ENCODE assay signal across 8 cellular contexts in the genomic region with DNA sequence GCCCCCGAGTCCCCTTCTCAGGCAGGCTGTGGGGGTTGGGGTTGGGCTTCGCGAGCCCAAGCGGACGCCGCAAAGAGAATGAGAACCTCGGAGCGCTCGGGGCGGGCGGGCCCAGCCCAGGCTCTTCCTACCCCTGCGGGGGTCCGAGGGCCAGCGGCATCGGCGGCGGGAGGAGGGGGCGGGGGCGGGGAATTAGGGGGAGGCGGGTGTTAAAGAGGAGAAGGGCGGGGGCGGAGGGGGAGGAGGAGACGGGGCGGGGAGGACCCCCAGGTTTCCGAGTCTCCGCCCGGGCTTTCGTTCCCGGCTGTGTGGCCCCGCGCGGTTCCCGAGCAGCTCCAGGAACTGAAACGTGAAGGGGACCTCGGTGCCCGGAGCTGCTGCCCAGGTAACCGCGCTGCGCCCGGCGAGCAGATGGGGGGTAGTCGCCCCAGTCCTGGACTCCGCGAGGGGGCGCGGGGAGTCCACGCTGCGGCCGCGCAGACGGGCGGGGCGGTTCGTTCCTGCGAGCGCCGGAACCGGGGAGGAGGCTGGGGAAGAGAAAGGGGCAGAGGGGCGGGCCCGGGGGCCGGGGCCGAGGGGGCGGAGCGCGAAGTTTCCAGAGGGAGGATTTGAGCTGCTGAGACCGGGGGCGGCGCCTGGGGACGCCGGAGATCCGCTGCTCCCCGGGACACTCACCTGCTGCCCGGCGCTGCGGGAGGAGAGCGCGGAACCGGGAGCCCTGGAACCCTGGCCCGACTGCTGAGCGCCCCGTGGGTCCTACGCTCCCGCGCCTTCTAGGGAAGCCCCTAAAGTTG. TPM values are rescaled to one million over a fixed set of nuclear protein-coding genes. Genes with fewer than 3 reads are reported as not detected.
DNase-seq lines count a peak whose midpoint lies in the region; ATAC-seq, FAIRE-seq and TF ChIP-seq lines count a peak whose summit lies in the region.

No MANE protein-coding gene starts in this region.

- TF ChIP-seq CTCF in CD8-positive, alpha-beta T cell (IDR thresholded peaks at IDR 0.05) = no peak
- peak in 1 of 3 experiments; percentile 15 for TF ChIP-seq CTCF in esophagus muscularis mucosa (IDR thresholded peaks at IDR 0.05)
- TF ChIP-seq CTCF in ovary (IDR thresholded peaks at IDR 0.05) = peak in 1 of 3 donors; percentile 26
- no peak for TF ChIP-seq CTCF in kidney (IDR thresholded peaks at IDR 0.05; ENCODE audit: borderline replicate concordance, extremely low read depth, insufficient read depth)

- H3K27me3 Mint-ChIP-seq in CD8-positive, alpha-beta T cell (ENCODE audit: low read depth) = peaks cover 29% of the 10 kb centered on the region
- H3K27me3 Mint-ChIP-seq in activated CD4-positive, alpha-beta T cell treated with anti-CD3 and anti-CD28 coated beads, Interleukin-2, amount 10 ng/mL, durations not matched to agents 7 days and 5 days = peaks cover 20% of the 10 kb centered on the region

- TF ChIP-seq EP300 in esophagus muscularis mucosa (IDR thresholded peaks at IDR 0.05) = no peak
- no peak for TF ChIP-seq EP300 in ovary (IDR thresholded peaks at IDR 0.05)

- no peak for FAIRE-seq in kidney (lab: Jason Lieb, UNC)

- no peak overlapping the region for H3K9ac ChIP-seq in kidney (ENCODE audit: low read length in 2 of 2)

- no peak for TF ChIP-seq POLR2A in esophagus muscularis mucosa (IDR thresholded peaks at IDR 0.05; ENCODE audit: low read depth)
- no peak for TF ChIP-seq POLR2A in ovary (IDR thresholded peaks at IDR 0.05)

- no peak overlapping the region for H3K27ac ChIP-seq in CD8-positive, alpha-beta T cell (ENCODE audit: low read depth, low read length)
- no peak overlapping the region for H3K27ac ChIP-seq in esophagus muscularis mucosa (replicated peaks in 1 of 4)
- H3K27ac ChIP-seq in ovary = no peak overlapping the region
- no peak overlapping the region for H3K27ac ChIP-seq in kidney (ENCODE audit: low read depth in 2 of 2, low read length in 2 of 2)

- peaks cover 7% of the 10 kb centered on the region for H3K27me3 ChIP-seq in CD8-positive, alpha-beta T cell (ENCODE audit: insufficient read depth, low read length)
- H3K27me3 ChIP-seq in esophagus muscularis mucosa (peaks cover 4 to 66% (median 20%) of the 10 kb centered on the region in 4 donors), ovary (no peaks in the 10 kb centered on the region)

- no peaks in the 10 kb centered on the region for H3K4me1 ChIP-seq in CD8-positive, alpha-beta T cell (ENCODE audit: insufficient read depth, low read length)
- H3K4me1 ChIP-seq in esophagus muscularis mucosa (peaks cover 12 to 19% (median 17%) of the 10 kb centered on the region in 4 donors), ovary (ENCODE audit: insufficient read depth) (no peaks in the 10 kb centered on the region), kidney (ENCODE audit: control insufficient read depth in 1 of 2, insufficient read depth in 1 of 2, low read depth in 1 of 2, low read length in 2 of 2) (no peaks in the 10 kb centered on the region)

- peak; percentile 54 for ATAC-seq in CD8-positive, alpha-beta T cell
- ATAC-seq in GM18861 (IDR thresholded peaks at IDR 0.05; ENCODE audit: unreplicated experiment) (no peak), GM19455 (IDR thresholded peaks at IDR 0.05; ENCODE audit: unreplicated experiment) (no peak)

- peaks cover 3% of the 10 kb centered on the region for H3K9me3 Mint-ChIP-seq in CD8-positive, alpha-beta T cell
- peaks cover 3% of the 10 kb centered on the region for H3K9me3 Mint-ChIP-seq in activated CD4-positive, alpha-beta T cell treated with anti-CD3 and anti-CD28 coated beads, Interleukin-2, amount 10 ng/mL, durations not matched to agents 7 days and 5 days

- peaks cover 3% of the 10 kb centered on the region for H3K4me1 Mint-ChIP-seq in CD8-positive, alpha-beta T cell (ENCODE audit: low read depth)
- H3K4me1 Mint-ChIP-seq in activated CD4-positive, alpha-beta T cell treated with anti-CD3 and anti-CD28 coated beads, Interleukin-2, amount 10 ng/mL, durations not matched to agents 7 days and 5 days = peaks cover 3% of the 10 kb centered on the region

- no peaks in the 10 kb centered on the region for H3K36me3 Mint-ChIP-seq in CD8-positive, alpha-beta T cell
- H3K36me3 Mint-ChIP-seq in activated CD4-positive, alpha-beta T cell treated with anti-CD3 and anti-CD28 coated beads, Interleukin-2, amount 10 ng/mL, durations not matched to agents 7 days and 5 days (ENCODE audit: low read depth) = no peaks in the 10 kb centered on the region

- H3K9me3 ChIP-seq in CD8-positive, alpha-beta T cell (ENCODE audit: low read length) = no peaks in the 10 kb centered on the region
- H3K9me3 ChIP-seq in esophagus muscularis mucosa (peaks cover 0 to 4% (median 0%) of the 10 kb centered on the region in 4 donors), ovary (no peaks in the 10 kb centered on the region), kidney (ENCODE audit: control insufficient read depth in 1 of 2, low read length in 2 of 2) (no peaks in the 10 kb centered on the region)

- H3K4me3 ChIP-seq in CD8-positive, alpha-beta T cell (ENCODE audit: low read depth, low read length) = no peak overlapping the region
- H3K4me3 ChIP-seq in esophagus muscularis mucosa (peak overlapping the region; percentile 59 to 70 (median 62)), ovary (peak overlapping the region; percentile 21), kidney (ENCODE audit: low read length in 2 of 2) (peak overlapping the region in 1 of 2 donors; percentile 32)

- peak overlapping the region; percentile 33 for H3K4me3 Mint-ChIP-seq in CD8-positive, alpha-beta T cell
- peak overlapping the region; percentile 61 for H3K4me3 Mint-ChIP-seq in activated CD4-positive, alpha-beta T cell treated with anti-CD3 and anti-CD28 coated beads, Interleukin-2, amount 10 ng/mL, durations not matched to agents 7 days and 5 days

- POLR2A ChIA-PET in CD8-positive, alpha-beta T cell (lab: Charles Lee) = no interaction called here
- POLR2A ChIA-PET in activated CD4-positive, alpha-beta T cell treated with anti-CD3 and anti-CD28 coated beads, Interleukin-2, amount 10 ng/mL, durations not matched to agents 7 days and 5 days (lab: Charles Lee) = no interaction called here

- intact Hi-C loops in CD8-positive, alpha-beta T cell (cut with DNase I, micrococcal nuclease) = no loop called here
- intact Hi-C loops in esophagus muscularis mucosa (cut with DNase I) = no loop called here
- intact Hi-C loops in ovary (cut with DNase I) = no loop called here
- intact Hi-C loops in kidney (cut with DNase I) = no loop called here

- no peak overlapping the region for H3K27ac Mint-ChIP-seq in CD8-positive, alpha-beta T cell
- H3K27ac Mint-ChIP-seq in activated CD4-positive, alpha-beta T cell treated with anti-CD3 and anti-CD28 coated beads, Interleukin-2, amount 10 ng/mL, durations not matched to agents 7 days and 5 days = no peak overlapping the region

- CTCF ChIA-PET in CD8-positive, alpha-beta T cell (lab: Charles Lee) = no interaction called here
- CTCF ChIA-PET in activated CD4-positive, alpha-beta T cell treated with anti-CD3 and anti-CD28 coated beads, Interleukin-2, amount 10 ng/mL, durations not matched to agents 7 days and 5 days (lab: Charles Lee) = no interaction called here

- peak in 3 of 7 experiments; percentile 15 to 28 (median 25) for DNase-seq in CD8-positive, alpha-beta T cell
- DNase-seq in NCI-H1436 (lab: John Stamatoyannopoulos, UW) (peak; percentile 80), esophagus muscularis mucosa (ENCODE audit: extremely low spot score) (no peak), ovary (peak; percentile 49 to 65 (median 53)), kidney (no peak)
- peak; percentile 64 for DNase-seq in activated CD4-positive, alpha-beta T cell treated with anti-CD3 and anti-CD28 coated beads, Interleukin-2, amount 10 ng/mL, durations not matched to agents 7 days and 5 days

- H3K36me3 ChIP-seq in CD8-positive, alpha-beta T cell (ENCODE audit: insufficient read depth, low read length) = no peaks in the 10 kb centered on the region
- H3K36me3 ChIP-seq in esophagus muscularis mucosa (no peaks in the 10 kb centered on the region), ovary (no peaks in the 10 kb centered on the region), kidney (ENCODE audit: control insufficient read depth in 1 of 2, insufficient read depth in 2 of 2, low read length in 2 of 2) (no peaks in the 10 kb centered on the region)

- 1% methylated on average over 33 of the region's 84 CpGs for WGBS in esophagus muscularis mucosa
- 0% methylated on average over 34 to 79 of the region's 84 CpGs for WGBS in ovary, 3 donors

RNA-seq across cellular contexts. Expression of a gene that starts 38.4 kb away (rescaled TPM):
- not detected for total RNA-seq in CD8-positive, alpha-beta T cell
- total RNA-seq in activated CD4-positive, alpha-beta T cell treated with anti-CD3 and anti-CD28 coated beads, Interleukin-2, amount 10 ng/mL, durations not matched to agents 7 days and 5 days = under 1 TPM; 0.10 TPM
- total RNA-seq in esophagus muscularis mucosa (under 1 TPM in 2 of 4 donors, not detected in 2; under 0.01 to 0.46 TPM), ovary (1 to 10 TPM; 1.1 to 4.0 (median 2.0) TPM), kidney (0.13 TPM)
- polyA plus RNA-seq in ovary (under 1 TPM; 0.47 to 0.85 TPM), kidney (ENCODE audit: insufficient read depth, low read depth, low replicate concordance) (0.37 TPM)

Comparison
In these comparisons a context has a peak if more than half of its experiments do, and no peak if none do; other contexts are left out.
1. DNase-seq: peak in NCI-H1436 (single experiment), activated CD4-positive, alpha-beta T cell treated with anti-CD3 and anti-CD28 coated beads, Interleukin-2, amount 10 ng/mL, durations not matched to agents 7 days and 5 days (single experiment) and ovary (5 of 5); none in esophagus muscularis mucosa (single experiment) and kidney (single experiment).